ENCODE assay signal across 9 cellular contexts in genomic region chr10:13349776-13350274, GRCh38. TPM values are rescaled to one million over a fixed set of nuclear protein-coding genes. Genes with fewer than 3 reads are reported as not detected.
DNase-seq lines count a peak whose midpoint lies in the region; ATAC-seq and TF ChIP-seq lines count a peak whose summit lies in the region.
"Had no signal": no experiment of that assay in that cellular context is flagged by ENCODE, and none has a peak within 500 bp of the region (broad histone marks: within the 10 kb centered on the region; RNA-seq: fewer than 3 reads in every experiment).

No MANE protein-coding gene starts in this region.

- H3K36me3 Mint-ChIP-seq in activated CD4-positive, alpha-beta memory T cell treated with anti-CD3 and anti-CD28 coated beads, Interleukin-2, amount 10 ng/mL, durations not matched to agents 7 days and 5 days (ENCODE audit: low read depth) = peaks cover 14% of the 10 kb centered on the region
- H3K36me3 Mint-ChIP-seq in naive B cell = no peaks in the 10 kb centered on the region

- peak overlapping the region; percentile 100 for H3K27ac ChIP-seq in KMS-11
- H3K27ac ChIP-seq in fibroblast of lung (ENCODE audit: insufficient read depth, low read length) = no peak overlapping the region
- H3K27ac ChIP-seq in uterus = peak overlapping the region; percentile 98
- H3K27ac ChIP-seq: neutrophil had no signal

- CTCF ChIA-PET in activated CD4-positive, alpha-beta memory T cell treated with anti-CD3 and anti-CD28 coated beads, Interleukin-2, amount 10 ng/mL, durations not matched to agents 7 days and 5 days (lab: Charles Lee) = interaction anchor here (0.6 to 2.6 kb wide), 5 partner anchors 22 to 237 kb away, joined by 3 to 12 read pairs (median 7); partner anchors contain the start of genes PHYH and PRPF18

- H2AFZ ChIP-seq in KMS-11 (ENCODE audit: low read depth) (peak overlapping the region; percentile 72), fibroblast of lung (ENCODE audit: low read length) (peak overlapping the region; percentile 65)

- no peaks in the 10 kb centered on the region for H3K9me3 ChIP-seq in fibroblast of lung (ENCODE audit: control insufficient read depth, insufficient read depth, low read depth, low read length)
- H3K9me3 ChIP-seq in uterus = no peaks in the 10 kb centered on the region
- H3K9me3 ChIP-seq: neutrophil had no signal

- H3K4me3 ChIP-seq in KMS-11 (IDR thresholded peaks at IDR 0.05; ENCODE audit: insufficient read depth, low read depth, low read length) = no peak overlapping the region
- peak overlapping the region; percentile 66 to 74 (median 70) for H3K4me3 ChIP-seq in fibroblast of lung (replicated peaks in 1 of 4; ENCODE audit: control extremely low read depth in 1 of 4, insufficient read depth in 1 of 4, low read depth in 3 of 4, low read length in 4 of 4)
- H3K4me3 ChIP-seq in uterus = peak overlapping the region; percentile 56 to 94

- H3K4me1 Mint-ChIP-seq in activated CD4-positive, alpha-beta memory T cell treated with anti-CD3 and anti-CD28 coated beads, Interleukin-2, amount 10 ng/mL, durations not matched to agents 7 days and 5 days = peaks cover 57% of the 10 kb centered on the region
- peaks cover 20 to 55% (median 45%) of the 10 kb centered on the region in 3 donors for H3K4me1 Mint-ChIP-seq in naive B cell

- no peaks in the 10 kb centered on the region for H4K20me1 ChIP-seq in KMS-11 (ENCODE audit: insufficient read depth)
- no peaks in the 10 kb centered on the region for H4K20me1 ChIP-seq in fibroblast of lung (ENCODE audit: control insufficient read depth, extremely low read depth, insufficient read depth, low read length)

- H3K4me2 ChIP-seq in KMS-11 (peak overlapping the region; percentile 77), fibroblast of lung (ENCODE audit: extremely low read depth, insufficient read depth, low read length) (peak overlapping the region; percentile 99)

- peaks cover 11% of the 10 kb centered on the region for H3K27me3 Mint-ChIP-seq in activated CD4-positive, alpha-beta memory T cell treated with anti-CD3 and anti-CD28 coated beads, Interleukin-2, amount 10 ng/mL, durations not matched to agents 7 days and 5 days
- H3K27me3 Mint-ChIP-seq in naive B cell = peaks cover 20 to 39% (median 26%) of the 10 kb centered on the region in 3 donors

- peaks cover 29% of the 10 kb centered on the region for H3K4me1 ChIP-seq in KMS-11 (ENCODE audit: low read depth, poor library complexity, severe bottlenecking)
- H3K4me1 ChIP-seq in fibroblast of lung (ENCODE audit: control insufficient read depth, extremely low read depth, insufficient read depth, low read length) = peaks cover 7% of the 10 kb centered on the region
- peaks cover 0 to 4% of the 10 kb centered on the region in 2 donors for H3K4me1 ChIP-seq in uterus

- intact Hi-C loops in uterus (cut with DNase I; ENCODE audit: low total_unique reads) = no loop called here

- H3K27me3 ChIP-seq in KMS-11 (ENCODE audit: insufficient read depth, low read depth) (no peaks in the 10 kb centered on the region), fibroblast of lung (ENCODE audit: control insufficient read depth, insufficient read depth, low read length) (peaks cover 22% of the 10 kb centered on the region), uterus (no peaks in the 10 kb centered on the region)

- TF ChIP-seq CTCF in KMS-11 (conservative IDR thresholded peaks at IDR 0.05; ENCODE audit: low read depth, low read length) (no peak), fibroblast of lung (conservative IDR thresholded peaks at IDR 0.05 in 1 of 2, IDR thresholded peaks at IDR 0.05 in 1 of 2; ENCODE audit: low read depth in 1 of 2, low read length in 2 of 2) (no peak), uterus (IDR thresholded peaks at IDR 0.05) (no peak)

- H3K9ac ChIP-seq in KMS-11 = peak overlapping the region; percentile 98; the same call in 1 of the 2 replicates
- no peak overlapping the region for H3K9ac ChIP-seq in fibroblast of lung (ENCODE audit: insufficient read depth, low read length)

- DNase-seq in AML-193 (lab: John Stamatoyannopoulos, UW) (peak; percentile 30 to 52), fibroblast of lung (ENCODE audit: low read depth in 2 of 2) (peak; percentile 48 to 67), naive B cell (no peak), uterus (peak; percentile 37 to 51), superior temporal gyrus (ENCODE audit: extremely low spot score) (no peak)
- peak; percentile 42 for DNase-seq in activated CD4-positive, alpha-beta memory T cell treated with anti-CD3 and anti-CD28 coated beads, Interleukin-2, amount 10 ng/mL, durations not matched to agents 7 days and 5 days

- peaks cover 24% of the 10 kb centered on the region for H3K79me2 ChIP-seq in KMS-11 (ENCODE audit: insufficient read depth, low read depth)
- peaks cover 17% of the 10 kb centered on the region for H3K79me2 ChIP-seq in fibroblast of lung (ENCODE audit: control insufficient read depth, insufficient read depth, low read length)

- H3K27ac Mint-ChIP-seq in activated CD4-positive, alpha-beta memory T cell treated with anti-CD3 and anti-CD28 coated beads, Interleukin-2, amount 10 ng/mL, durations not matched to agents 7 days and 5 days = peak overlapping the region; percentile 80
- H3K27ac Mint-ChIP-seq in naive B cell = no peak overlapping the region

- ATAC-seq in naive B cell (ENCODE audit: low read depth in 2 of 2) (no peak), GM21390 (IDR thresholded peaks at IDR 0.05; ENCODE audit: unreplicated experiment) (no peak)

- no peaks in the 10 kb centered on the region for H3K9me3 Mint-ChIP-seq in activated CD4-positive, alpha-beta memory T cell treated with anti-CD3 and anti-CD28 coated beads, Interleukin-2, amount 10 ng/mL, durations not matched to agents 7 days and 5 days
- peaks cover 0 to 1% (median 0%) of the 10 kb centered on the region in 7 donors for H3K9me3 Mint-ChIP-seq in naive B cell

- H3K4me3 Mint-ChIP-seq in activated CD4-positive, alpha-beta memory T cell treated with anti-CD3 and anti-CD28 coated beads, Interleukin-2, amount 10 ng/mL, durations not matched to agents 7 days and 5 days = peak overlapping the region; percentile 91
- peak overlapping the region; percentile 80 to 95 (median 94) for H3K4me3 Mint-ChIP-seq in naive B cell

- no peak for TF ChIP-seq POLR2A in uterus (IDR thresholded peaks at IDR 0.05)

- POLR2A ChIA-PET in activated CD4-positive, alpha-beta memory T cell treated with anti-CD3 and anti-CD28 coated beads, Interleukin-2, amount 10 ng/mL, durations not matched to agents 7 days and 5 days (lab: Charles Lee) = interaction anchor here (1.0 to 5.6 kb wide), 6 partner anchors 13 to 835 kb away, joined by 3 to 45 read pairs (median 6); partner anchors contain the start of gene PHYH

- no peaks in the 10 kb centered on the region; the same call in 1 of the 2 replicates for H3K36me3 ChIP-seq in KMS-11 (ENCODE audit: insufficient read depth)
- H3K36me3 ChIP-seq in fibroblast of lung (ENCODE audit: control insufficient read depth, insufficient read depth, low read length) = no peaks in the 10 kb centered on the region
- no peaks in the 10 kb centered on the region for H3K36me3 ChIP-seq in uterus
- H3K36me3 ChIP-seq: neutrophil had no signal

RNA-seq across cellular contexts. Expression of gene SEPHS1, which starts 1.7 kb away (rescaled TPM):
- total RNA-seq in activated CD4-positive, alpha-beta memory T cell treated with anti-CD3 and anti-CD28 coated beads, Interleukin-2, amount 10 ng/mL, durations not matched to agents 7 days and 5 days = 10 to 100 TPM; 50.9 to 53.6 TPM
- total RNA-seq in fibroblast of lung (23.9 and 27.4 TPM in 2 replicates), uterus (100 to 1,000 TPM in 1 of 4 donors, 10 to 100 TPM in 3; 11.2 to 106 (median 34.8) TPM)
- polyA plus RNA-seq in fibroblast of lung (50.6 and 57.8 TPM in 2 replicates), naive B cell (ENCODE audit: low read depth in 6 of 6) (10 to 100 TPM in 5 of 6 donors, 1 to 10 TPM in 1; 9.1 to 18.9 (median 15.4) TPM)
- polyA plus RNA-seq in fibroblast of lung (2012) = 31.9 and 46.9 TPM in 2 replicates
- polyA minus RNA-seq in fibroblast of lung (ENCODE audit: low replicate concordance) = 11.2 and 28.5 TPM in 2 replicates

RNA-seq across cellular contexts. Expression of gene PHYH, which starts 50.0 kb away (rescaled TPM):
- total RNA-seq in activated CD4-positive, alpha-beta memory T cell treated with anti-CD3 and anti-CD28 coated beads, Interleukin-2, amount 10 ng/mL, durations not matched to agents 7 days and 5 days = 10 to 100 TPM; 10.9 to 11.2 TPM
- total RNA-seq in fibroblast of lung = 23.1 and 31.5 TPM in 2 replicates
- 21.8 and 28.6 TPM in 2 replicates for polyA plus RNA-seq in fibroblast of lung
- polyA plus RNA-seq in fibroblast of lung (2012) = 22.6 and 30.5 TPM in 2 replicates
- 4.5 and 16.8 TPM in 2 replicates for polyA minus RNA-seq in fibroblast of lung (ENCODE audit: low replicate concordance)
- polyA plus RNA-seq in naive B cell (ENCODE audit: low read depth in 6 of 6) = 10 to 100 TPM in 3 of 6 donors, 1 to 10 TPM in 3; 7.0 to 15.3 (median 8.8) TPM
- 10 to 100 TPM; 21.8 to 94.1 (median 23.5) TPM for total RNA-seq in uterus

Comparison
In these comparisons a context has a peak if more than half of its experiments do, and no peak if none do; other contexts are left out.
1. DNase-seq: peak in AML-193 (2 of 2), activated CD4-positive, alpha-beta memory T cell treated with anti-CD3 and anti-CD28 coated beads, Interleukin-2, amount 10 ng/mL, durations not matched to agents 7 days and 5 days (single experiment), fibroblast of lung (2 of 2) and uterus (2 of 2); none in naive B cell (single experiment) and superior temporal gyrus (single experiment).